ENCODE assay signal across 9 cellular contexts in genomic region chr9:128886211-128886826, GRCh38. TPM values are rescaled to one million over a fixed set of nuclear protein-coding genes. Genes with fewer than 3 reads are reported as not detected.
DNase-seq lines count a peak whose midpoint lies in the region; ATAC-seq and TF ChIP-seq lines count a peak whose summit lies in the region.
"Had no signal": no experiment of that assay in that cellular context is flagged by ENCODE, and none has a peak within 500 bp of the region (broad histone marks: within the 10 kb centered on the region; RNA-seq: fewer than 3 reads in every experiment).

No MANE protein-coding gene starts in this region.

- H3K9me3 Mint-ChIP-seq in activated CD8-positive, alpha-beta memory T cell treated with anti-CD3 and anti-CD28 coated beads, Interleukin-2, amount 10 ng/mL, durations not matched to agents 7 days and 5 days (ENCODE audit: low read depth), result no peaks in the 10 kb centered on the region
- no peaks in the 10 kb centered on the region for H3K9me3 Mint-ChIP-seq in stimulated activated naive B cell treated with anti-CD40 and anti-IgM and Interleukin-4, amounts not matched to agents 10 μg/mL and 1 μg/mL and 100 μg/mL, for 72 hours

- CTCF ChIA-PET in activated CD8-positive, alpha-beta memory T cell treated with anti-CD3 and anti-CD28 coated beads, Interleukin-2, amount 10 ng/mL, durations not matched to agents 7 days and 5 days (lab: Charles Lee), result no interaction called here

- H3K36me3 ChIP-seq in subcutaneous abdominal adipose tissue (ENCODE audit: control insufficient read depth in 5 of 5, insufficient read depth in 5 of 5, low read length in 5 of 5), result peaks cover 0 to 35% (median 26%) of the 10 kb centered on the region in 5 donors

- peaks cover 19% of the 10 kb centered on the region for H3K36me3 Mint-ChIP-seq in activated CD8-positive, alpha-beta memory T cell treated with anti-CD3 and anti-CD28 coated beads, Interleukin-2, amount 10 ng/mL, durations not matched to agents 7 days and 5 days
- H3K36me3 Mint-ChIP-seq in stimulated activated naive B cell treated with anti-CD40 and anti-IgM and Interleukin-4, amounts not matched to agents 10 μg/mL and 1 μg/mL and 100 μg/mL, for 72 hours, result peaks cover 9 to 28% of the 10 kb centered on the region in 2 donors

- H3K9me3 ChIP-seq in subcutaneous abdominal adipose tissue (ENCODE audit: control insufficient read depth in 5 of 5, low read length in 5 of 5), result no peaks in the 10 kb centered on the region

- no peaks in the 10 kb centered on the region for H3K27me3 ChIP-seq in dorsolateral prefrontal cortex
- H3K27me3 ChIP-seq in subcutaneous abdominal adipose tissue (ENCODE audit: control insufficient read depth in 5 of 5, insufficient read depth in 4 of 5, low read length in 5 of 5), result no peaks in the 10 kb centered on the region

- H3K4me3 ChIP-seq in dorsolateral prefrontal cortex (peak overlapping the region in 9 of 59 donors; percentile 2 to 39 (median 12)), subcutaneous abdominal adipose tissue (ENCODE audit: low read depth in 1 of 5, low read length in 5 of 5) (no peak overlapping the region)

- peaks cover 42% of the 10 kb centered on the region for H3K4me1 Mint-ChIP-seq in activated CD8-positive, alpha-beta memory T cell treated with anti-CD3 and anti-CD28 coated beads, Interleukin-2, amount 10 ng/mL, durations not matched to agents 7 days and 5 days
- H3K4me1 Mint-ChIP-seq in stimulated activated naive B cell treated with anti-CD40 and anti-IgM and Interleukin-4, amounts not matched to agents 10 μg/mL and 1 μg/mL and 100 μg/mL, for 72 hours, result peaks cover 24 to 27% of the 10 kb centered on the region in 2 donors

- peak overlapping the region; percentile 24 for H3K27ac Mint-ChIP-seq in activated CD8-positive, alpha-beta memory T cell treated with anti-CD3 and anti-CD28 coated beads, Interleukin-2, amount 10 ng/mL, durations not matched to agents 7 days and 5 days
- no peak overlapping the region for H3K27ac Mint-ChIP-seq in stimulated activated naive B cell treated with anti-CD40 and anti-IgM and Interleukin-4, amounts not matched to agents 10 μg/mL and 1 μg/mL and 100 μg/mL, for 72 hours

- peak overlapping the region in 1 of 5 donors; percentile 16 for H3K9ac ChIP-seq in subcutaneous abdominal adipose tissue (ENCODE audit: low read length in 5 of 5)

- no peak for TF ChIP-seq CTCF in dorsolateral prefrontal cortex (IDR thresholded peaks at IDR 0.05 in 54 of 56, conservative IDR thresholded peaks at IDR 0.05 in 2 of 56; ENCODE audit: low read depth in 1 of 56, partially characterized antibody in 56 of 56)

- peaks cover 23 to 75% (median 56%) of the 10 kb centered on the region in 5 donors for H3K4me1 ChIP-seq in subcutaneous abdominal adipose tissue (ENCODE audit: control insufficient read depth in 5 of 5, insufficient read depth in 5 of 5, low read length in 5 of 5)

- peak overlapping the region in 56 of 59 donors; percentile 5 to 100 (median 88) for H3K27ac ChIP-seq in dorsolateral prefrontal cortex
- H3K27ac ChIP-seq in subcutaneous abdominal adipose tissue (ENCODE audit: low read depth, low read length), result peak overlapping the region; percentile 17

- no peak for ATAC-seq in activated CD8-positive, alpha-beta memory T cell treated with anti-CD3 and anti-CD28 coated beads, Interleukin-2, amount 10 ng/mL, durations not matched to agents 7 days and 5 days
- no peak for ATAC-seq in stimulated activated naive B cell treated with anti-CD40 and anti-IgM and Interleukin-4, amounts not matched to agents 10 μg/mL and 1 μg/mL and 100 μg/mL, for 72 hours (replicated peaks)

- intact Hi-C loops in dorsolateral prefrontal cortex (cut with DNase I), result no loop called here

- DNase-seq in activated CD8-positive, alpha-beta memory T cell treated with anti-CD3 and anti-CD28 coated beads, Interleukin-2, amount 10 ng/mL, durations not matched to agents 7 days and 5 days, result no peak
- no peak for DNase-seq in activated CD8-positive, alpha-beta memory T cell treated with anti-CD3 and anti-CD28 coated beads for 24 hours
- no peak for DNase-seq in dorsolateral prefrontal cortex
- no peak for DNase-seq in stimulated activated CD4-positive, alpha-beta T cell treated with anti-CD3 and anti-CD28 coated beads, Interleukin-12 subunit alpha, Interleukin-12 subunit beta, amount 100 ng/mL, for 4 hours
- no peak for DNase-seq in stimulated activated naive B cell treated with anti-CD40 and anti-IgM and Interleukin-4, amounts not matched to agents 10 μg/mL and 1 μg/mL and 100 μg/mL, for 72 hours
- DNase-seq: activated naive CD4-positive, alpha-beta T cell treated with anti-CD3 and anti-CD28 coated beads, Interleukin-2, amount 50 U/mL, for 16 hours; NCI-H2107; occipital lobe had no signal

- no peak overlapping the region for H3K4me3 Mint-ChIP-seq in activated CD8-positive, alpha-beta memory T cell treated with anti-CD3 and anti-CD28 coated beads, Interleukin-2, amount 10 ng/mL, durations not matched to agents 7 days and 5 days
- no peak overlapping the region for H3K4me3 Mint-ChIP-seq in stimulated activated naive B cell treated with anti-CD40 and anti-IgM and Interleukin-4, amounts not matched to agents 10 μg/mL and 1 μg/mL and 100 μg/mL, for 72 hours

- H3K27me3 Mint-ChIP-seq in activated CD8-positive, alpha-beta memory T cell treated with anti-CD3 and anti-CD28 coated beads, Interleukin-2, amount 10 ng/mL, durations not matched to agents 7 days and 5 days, result no peaks in the 10 kb centered on the region
- no peaks in the 10 kb centered on the region for H3K27me3 Mint-ChIP-seq in stimulated activated naive B cell treated with anti-CD40 and anti-IgM and Interleukin-4, amounts not matched to agents 10 μg/mL and 1 μg/mL and 100 μg/mL, for 72 hours

RNA-seq across cellular contexts. Expression of gene LRRC8A, which starts 4.4 kb away (rescaled TPM):
- 10 to 100 TPM; 25.6 to 26.7 TPM for total RNA-seq in activated CD8-positive, alpha-beta memory T cell treated with anti-CD3 and anti-CD28 coated beads, Interleukin-2, amount 10 ng/mL, durations not matched to agents 7 days and 5 days
- total RNA-seq in dorsolateral prefrontal cortex, result 100 to 1,000 TPM in 48 of 120 experiments, 10 to 100 TPM in 72; 63.8 to 213 (median 95.1) TPM

RNA-seq across cellular contexts. Expression of gene KYAT1, which starts 4.6 kb away (rescaled TPM):
- total RNA-seq in activated CD8-positive, alpha-beta memory T cell treated with anti-CD3 and anti-CD28 coated beads, Interleukin-2, amount 10 ng/mL, durations not matched to agents 7 days and 5 days, result 10 to 100 TPM; 12.7 to 20.6 TPM
- total RNA-seq in dorsolateral prefrontal cortex, result 10 to 100 TPM; 22.3 to 55.0 (median 36.5) TPM

RNA-seq across cellular contexts. Expression of gene PHYHD1, which starts 34.5 kb away (rescaled TPM):
- total RNA-seq in activated CD8-positive, alpha-beta memory T cell treated with anti-CD3 and anti-CD28 coated beads, Interleukin-2, amount 10 ng/mL, durations not matched to agents 7 days and 5 days, result under 1 TPM; 0.47 to 0.63 TPM
- total RNA-seq in dorsolateral prefrontal cortex, result 100 to 1,000 TPM in 1 of 120 experiments, 10 to 100 TPM in 118, 1 to 10 TPM in 1; 8.8 to 113 (median 34.2) TPM

RNA-seq across cellular contexts. Expression of gene SPOUT1, which starts 56.7 kb away (rescaled TPM):
- 100 to 1,000 TPM in 1 of 2 experiments, 10 to 100 TPM in 1; 83.3 to 104 TPM for total RNA-seq in activated CD8-positive, alpha-beta memory T cell treated with anti-CD3 and anti-CD28 coated beads, Interleukin-2, amount 10 ng/mL, durations not matched to agents 7 days and 5 days
- total RNA-seq in dorsolateral prefrontal cortex, result 10 to 100 TPM; 26.9 to 97.3 (median 42.1) TPM

Comparison
In these comparisons a context has a peak if more than half of its experiments do, and no peak if none do; other contexts are left out.
1. RNA of gene PHYHD1, which starts 34.5 kb away (total RNA-seq): 8.8 to 113 TPM in dorsolateral prefrontal cortex; 0.47 to 0.63 TPM in activated CD8-positive, alpha-beta memory T cell treated with anti-CD3 and anti-CD28 coated beads, Interleukin-2, amount 10 ng/mL, durations not matched to agents 7 days and 5 days; every median in the first group is over 4 times any median in the second.